ENCODE assay signal across 12 cellular contexts in the genomic region with DNA sequence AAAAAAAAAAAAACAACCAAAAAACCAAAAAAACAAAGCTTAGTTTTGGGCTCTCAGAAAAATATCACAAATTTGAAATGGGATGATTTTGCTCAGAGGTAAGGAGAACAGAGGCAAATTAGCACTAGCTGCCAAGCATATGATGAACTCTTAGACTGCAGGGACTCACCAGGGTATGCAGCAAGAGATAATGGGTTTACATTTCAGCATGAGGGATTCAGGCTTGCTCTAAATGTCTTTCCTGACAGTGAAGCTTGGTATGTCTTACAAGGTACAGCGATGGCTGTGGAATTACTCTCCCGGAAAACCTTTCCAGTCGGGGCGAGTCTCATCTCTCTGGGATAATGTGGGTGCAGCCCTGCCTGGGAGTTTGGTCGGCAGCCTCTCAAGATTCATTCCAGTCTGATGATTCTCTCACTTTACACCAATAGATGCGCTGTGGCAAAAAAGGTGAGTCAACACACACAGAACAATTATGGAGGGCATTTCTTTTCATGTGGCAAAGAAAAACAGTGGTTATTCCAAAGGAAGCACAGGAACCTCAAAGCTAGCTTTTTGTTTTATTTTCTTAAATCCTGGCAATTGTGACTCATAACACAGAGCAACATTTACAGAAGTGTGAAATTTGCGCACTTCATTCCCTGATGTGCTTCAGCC.
DNase-seq lines count a peak whose midpoint lies in the region; TF ChIP-seq lines count a peak whose summit lies in the region.
"Had no signal": no experiment of that assay in that cellular context is flagged by ENCODE, and none has a peak within 500 bp of the region (broad histone marks: within the 10 kb centered on the region; RNA-seq: fewer than 3 reads in every experiment).

No MANE protein-coding gene starts in this region.

- intact Hi-C loops in CD14-positive monocyte (cut with micrococcal nuclease) = no loop called here

- H3K27me3 Mint-ChIP-seq in nephron (ENCODE audit: low read depth) (peaks cover 3% of the 10 kb centered on the region), CD14-positive monocyte (ENCODE audit: low read depth in 3 of 3) (peaks cover 5 to 13% (median 12%) of the 10 kb centered on the region in 3 donors)

- TF ChIP-seq CTCF in nephron (IDR thresholded peaks at IDR 0.05; ENCODE audit: unreplicated experiment in 3 of 3) (no peak), CD14-positive monocyte (IDR thresholded peaks at IDR 0.05) (no peak)

- no peaks in the 10 kb centered on the region for H3K36me3 Mint-ChIP-seq in nephron (ENCODE audit: low read depth)
- H3K36me3 Mint-ChIP-seq in CD14-positive monocyte = no peaks in the 10 kb centered on the region

- H3K4me1 Mint-ChIP-seq in nephron (peaks cover 38% of the 10 kb centered on the region), CD14-positive monocyte (no peaks in the 10 kb centered on the region)

- DNase-seq in Caki2 (ENCODE audit: low read depth) = peak; percentile 74
- DNase-seq in NCI-H2171 (lab: John Stamatoyannopoulos, UW) = peak; percentile 15
- peak; percentile 59 for DNase-seq in dermis blood vessel endothelial cell
- no peak for DNase-seq in stimulated activated CD4-positive, alpha-beta T cell treated with anti-CD3 and anti-CD28 coated beads, Interleukin-4, amount 100 ng/mL, for 4 hours
- no peak for DNase-seq in CD14-positive monocyte (ENCODE audit: low spot score)
- DNase-seq in GM19238 (ENCODE audit: insufficient read length, low spot score) = no peak
- DNase-seq in globus pallidus (ENCODE audit: low spot score) = no peak
- DNase-seq: CD8-positive, alpha-beta memory T cell; cerebellar nuclear complex; ovary; SW 1271 had no signal

- in situ Hi-C loops in Caki2 (cut with HindIII; ENCODE audit: low pct_unique_long_range_greater_than_20kb, low sequenced_read_pairs) = no loop called here

- H3K27ac Mint-ChIP-seq in nephron (peak overlapping the region; percentile 20 to 63 (median 46)), CD14-positive monocyte (no peak overlapping the region)

- H3K4me3 Mint-ChIP-seq in nephron = no peak overlapping the region
- H3K4me3 Mint-ChIP-seq in CD14-positive monocyte = peak overlapping the region in 1 of 2 donors; percentile 23
- H3K4me3 Mint-ChIP-seq: CD8-positive, alpha-beta memory T cell had no signal

- H3K9me3 Mint-ChIP-seq in nephron = no peaks in the 10 kb centered on the region
- H3K9me3 Mint-ChIP-seq in CD14-positive monocyte = no peaks in the 10 kb centered on the region
- H3K9me3 Mint-ChIP-seq: CD8-positive, alpha-beta memory T cell had no signal

Comparison
In these comparisons a context has a peak if more than half of its experiments do, and no peak if none do; other contexts are left out.
1. DNase-seq: peak in Caki2 (single experiment), NCI-H2171 (single experiment) and dermis blood vessel endothelial cell (single experiment); none in stimulated activated CD4-positive, alpha-beta T cell treated with anti-CD3 and anti-CD28 coated beads, Interleukin-4, amount 100 ng/mL, for 4 hours (0 of 2), CD14-positive monocyte (single experiment), GM19238 (single experiment) and globus pallidus (single experiment).
2. H3K27ac Mint-ChIP-seq: peak in nephron (3 of 3); none in CD14-positive monocyte (0 of 7).